ENCODE assay signal across 8 cellular contexts in genomic region chr4:49513546-49514115, GRCh38.
A peak's percentile ranks its signal among the peaks of the same experiment; 100 is the strongest.
DNase-seq lines count a peak whose midpoint lies in the region; ATAC-seq, FAIRE-seq and TF ChIP-seq lines count a peak whose summit lies in the region.
"Not testable (repeated sequence)": the region's sequence is repeated elsewhere in the genome, so short reads cannot be mapped to it uniquely, and the experiment has no call there.

No MANE protein-coding gene starts in this region.

- not testable (repeated sequence) for TF ChIP-seq RAD21 in K562 (CRISPR knock-in tag; conservative IDR thresholded peaks at IDR 0.05 in 1 of 2, IDR thresholded peaks at IDR 0.05 in 1 of 2)

- H2AK5ac ChIP-seq in mesendoderm (ENCODE audit: low read length), result not testable (repeated sequence)

- H3K9me3 ChIP-seq in K562 (replicated peaks; ENCODE audit: control insufficient read depth, insufficient read depth, low read depth, low read length); aorta (ENCODE audit: control insufficient read depth, low read length): not testable (repeated sequence)
- H3K9me3 ChIP-seq in endodermal cell (ENCODE audit: control insufficient read depth, low read length) (peaks cover 55% of the 10 kb centered on the region), iPS-18c (ENCODE audit: control insufficient read depth, insufficient read depth, low read length) (peaks cover 55% of the 10 kb centered on the region)

- TF ChIP-seq POLR2A in K562 (conservative IDR thresholded peaks at IDR 0.05), result not testable (repeated sequence)

- H3K23ac ChIP-seq in mesendoderm (ENCODE audit: low read length), result not testable (repeated sequence)

- ATAC-seq in K562; Right ventricle myocardium superior (ENCODE audit: poor library complexity); aorta (ENCODE audit: low FRiP score): not testable (repeated sequence)

- CTCF ChIA-PET in K562 (lab: Yijun Ruan, JAX; ENCODE audit: low intra/inter-chr PET ratio), result not testable (repeated sequence)

- TF ChIP-seq EP300 in K562 (IDR thresholded peaks at IDR 0.05; ENCODE audit: low read length), result not testable (repeated sequence)

- not testable (repeated sequence) for H3K9ac ChIP-seq in K562 (ENCODE audit: insufficient read depth in 1 of 2, low read depth in 2 of 2, low read length in 2 of 2); endodermal cell (ENCODE audit: extremely low read depth, low read length, poor library complexity, severe bottlenecking); mesendoderm (ENCODE audit: low read length)

- not testable (repeated sequence) for H3K4me3 ChIP-seq in GM12865 (ENCODE audit: low read depth, low read length); endodermal cell (ENCODE audit: low read length); mesendoderm (ENCODE audit: low read length); aorta (ENCODE audit: low read length in 2 of 2)
- peak overlapping the region; percentile 5; the same call in 1 of the 2 replicates for H3K4me3 ChIP-seq in K562
- H3K4me3 ChIP-seq in iPS-18c (ENCODE audit: insufficient read depth, low read depth, low read length), result peak overlapping the region; percentile 9; the same call in 1 of the 2 replicates

- not testable (repeated sequence) for TF ChIP-seq CTCF in GM12865 (IDR thresholded peaks at IDR 0.05; ENCODE audit: insufficient read depth, low read depth, low read length, missing control alignments); K562 (IDR thresholded peaks at IDR 0.05 in 2 of 3, conservative IDR thresholded peaks at IDR 0.05 in 1 of 3; ENCODE audit: insufficient read depth in 2 of 3, low read depth in 1 of 3, low read length in 3 of 3); endodermal cell (conservative IDR thresholded peaks at IDR 0.05); progenitor cell of endocrine pancreas (IDR thresholded peaks at IDR 0.05; ENCODE audit: unreplicated experiment)

- not testable (repeated sequence) for H3K27ac Mint-ChIP-seq in endodermal cell, progenitor cell of endocrine pancreas

- not testable (repeated sequence) for H3K79me2 ChIP-seq in K562 (ENCODE audit: control insufficient read depth, insufficient read depth, low read length); mesendoderm (ENCODE audit: control insufficient read depth, insufficient read depth, low read length)

- not testable (repeated sequence) for H3K36me3 ChIP-seq in K562 (ENCODE audit: control insufficient read depth, insufficient read depth, low read length); endodermal cell (ENCODE audit: control insufficient read depth, insufficient read depth, low read length); mesendoderm (ENCODE audit: control insufficient read depth, insufficient read depth, low read length); aorta (ENCODE audit: control insufficient read depth in 1 of 2, insufficient read depth in 2 of 2, low read length in 1 of 2)

- not testable (repeated sequence) for BruUV-seq in K562 (replicated peaks; lab: Mats Ljungman, UMichigan)

- H3K27ac ChIP-seq in K562 (ENCODE audit: extremely low read depth, low read depth, low read length); endodermal cell (ENCODE audit: low read depth, low read length); mesendoderm (ENCODE audit: low read depth, low read length); aorta (ENCODE audit: low read depth in 1 of 2, low read length in 2 of 2): not testable (repeated sequence)

- peaks cover 0 to 16% of the 10 kb centered on the region in 2 experiments; a peak in 1 of 5 replicates for H3K27me3 ChIP-seq in K562 (ENCODE audit: control insufficient read depth in 2 of 2, insufficient read depth in 2 of 2, low read length in 2 of 2)
- not testable (repeated sequence) for H3K27me3 ChIP-seq in endodermal cell (ENCODE audit: control insufficient read depth, insufficient read depth, low read length, poor library complexity, severe bottlenecking); mesendoderm (ENCODE audit: insufficient read depth, low read length, poor library complexity); aorta (ENCODE audit: control insufficient read depth in 1 of 2, insufficient read depth in 2 of 2, low read length in 1 of 2)

- not testable (repeated sequence) for H4K20me1 ChIP-seq in K562 (replicated peaks; ENCODE audit: control insufficient read depth, insufficient read depth, low read length)

- H3K36me3 Mint-ChIP-seq in endodermal cell (ENCODE audit: low read depth) (peaks cover 17% of the 10 kb centered on the region), progenitor cell of endocrine pancreas (ENCODE audit: insufficient read depth) (peaks cover 26% of the 10 kb centered on the region)

- H3K4me1 ChIP-seq in K562 (replicated peaks in 1 of 2; ENCODE audit: control insufficient read depth in 2 of 2, insufficient read depth in 2 of 2, low read length in 2 of 2), result peaks cover 0 to 10% of the 10 kb centered on the region in 2 experiments; a peak in 2 of 5 replicates
- H3K4me1 ChIP-seq in endodermal cell (ENCODE audit: control insufficient read depth, insufficient read depth, low read length); mesendoderm (ENCODE audit: control insufficient read depth, low read depth, low read length); aorta (ENCODE audit: control insufficient read depth in 1 of 2, insufficient read depth in 2 of 2, low read length in 2 of 2): not testable (repeated sequence)

- H3K56ac ChIP-seq in mesendoderm (ENCODE audit: low read length), result not testable (repeated sequence)

- POLR2A ChIA-PET in K562 (lab: Yijun Ruan, JAX), result not testable (repeated sequence)

- in situ Hi-C loops in K562 (cut with MboI), result loop anchor here (5.0 to 10.0 kb wide), 2 partner anchors 61 to 196 kb away; no protein-coding TSS in a partner anchor

- DNase-seq in GM12865 (ENCODE audit: low read depth) (peak; percentile 12), endodermal cell (peak; percentile 34), Right ventricle myocardium superior (peak; percentile 45), mesendoderm (peak; percentile 0), progenitor cell of endocrine pancreas (ENCODE audit: low spot score, unreplicated experiment) (peak; percentile 51), aorta (peak; percentile 49 to 85)
- not testable (repeated sequence) for DNase-seq in K562 (ENCODE audit: extremely low read depth in 1 of 4, low spot score in 3 of 4)

- H3K9me3 Mint-ChIP-seq in endodermal cell, result peaks cover 84% of the 10 kb centered on the region
- peaks cover 68% of the 10 kb centered on the region for H3K9me3 Mint-ChIP-seq in progenitor cell of endocrine pancreas (ENCODE audit: low read depth)

- H2AFZ ChIP-seq in K562 (ENCODE audit: low read depth, low read length), result not testable (repeated sequence)

- H3K4me1 Mint-ChIP-seq in endodermal cell; progenitor cell of endocrine pancreas (ENCODE audit: low read depth): not testable (repeated sequence)

- not testable (repeated sequence) for H3K9me1 ChIP-seq in K562 (ENCODE audit: control insufficient read depth, insufficient read depth, low read length)

- not testable (repeated sequence) for H3K4me3 Mint-ChIP-seq in endodermal cell; progenitor cell of endocrine pancreas (ENCODE audit: low read depth)

- not testable (repeated sequence) for H4K8ac ChIP-seq in mesendoderm (ENCODE audit: low read depth, low read length)

- H2BK5ac ChIP-seq in mesendoderm (ENCODE audit: low read length), result not testable (repeated sequence)

- intact Hi-C loops in K562 (cut with micrococcal nuclease); Right ventricle myocardium superior (cut with DNase I); aorta (cut with DNase I): not testable (repeated sequence)

- peak overlapping the region; percentile 20 for H3K4me2 ChIP-seq in K562 (ENCODE audit: insufficient read depth, low read length)
- H3K4me2 ChIP-seq in mesendoderm (ENCODE audit: low read length), result not testable (repeated sequence)

- H3K27me3 Mint-ChIP-seq in endodermal cell (ENCODE audit: insufficient read depth); progenitor cell of endocrine pancreas: not testable (repeated sequence)

- not testable (repeated sequence) for FAIRE-seq in K562 (lab: Jason Lieb, UNC)

- WGBS in K562 (ENCODE audit: insufficient coverage, low coverage, missing lambda C conversion rate), result 8% methylated on average over 6 of the region's 11 CpGs
- 50 to 80% methylated on average over 1 to 5 of the region's 11 CpGs for WGBS in endodermal cell (ENCODE audit: insufficient coverage in 1 of 2, insufficient read length in 1 of 2), 2 experiments
- WGBS in mesendoderm (ENCODE audit: extremely low coverage, insufficient coverage, low lambda C conversion rate), result no CpG with 5 or more reads among the region's 11 CpGs
- WGBS in aorta, 2 donors, result 70 to 74% methylated on average over 5 to 8 of the region's 11 CpGs

- H3K79me1 ChIP-seq in mesendoderm (ENCODE audit: low read length), result not testable (repeated sequence)

- not testable (repeated sequence) for H3K18ac ChIP-seq in mesendoderm (ENCODE audit: low read length)

- H2BK120ac ChIP-seq in mesendoderm (ENCODE audit: low read depth, low read length), result not testable (repeated sequence)

- not testable (repeated sequence) for H2BK15ac ChIP-seq in mesendoderm (replicated peaks; ENCODE audit: low read depth)

- not testable (repeated sequence) for H3K4ac ChIP-seq in mesendoderm (ENCODE audit: low read depth, low read length)

- not testable (repeated sequence) for H4K5ac ChIP-seq in mesendoderm (ENCODE audit: low read length)
